In the genomic region with DNA sequence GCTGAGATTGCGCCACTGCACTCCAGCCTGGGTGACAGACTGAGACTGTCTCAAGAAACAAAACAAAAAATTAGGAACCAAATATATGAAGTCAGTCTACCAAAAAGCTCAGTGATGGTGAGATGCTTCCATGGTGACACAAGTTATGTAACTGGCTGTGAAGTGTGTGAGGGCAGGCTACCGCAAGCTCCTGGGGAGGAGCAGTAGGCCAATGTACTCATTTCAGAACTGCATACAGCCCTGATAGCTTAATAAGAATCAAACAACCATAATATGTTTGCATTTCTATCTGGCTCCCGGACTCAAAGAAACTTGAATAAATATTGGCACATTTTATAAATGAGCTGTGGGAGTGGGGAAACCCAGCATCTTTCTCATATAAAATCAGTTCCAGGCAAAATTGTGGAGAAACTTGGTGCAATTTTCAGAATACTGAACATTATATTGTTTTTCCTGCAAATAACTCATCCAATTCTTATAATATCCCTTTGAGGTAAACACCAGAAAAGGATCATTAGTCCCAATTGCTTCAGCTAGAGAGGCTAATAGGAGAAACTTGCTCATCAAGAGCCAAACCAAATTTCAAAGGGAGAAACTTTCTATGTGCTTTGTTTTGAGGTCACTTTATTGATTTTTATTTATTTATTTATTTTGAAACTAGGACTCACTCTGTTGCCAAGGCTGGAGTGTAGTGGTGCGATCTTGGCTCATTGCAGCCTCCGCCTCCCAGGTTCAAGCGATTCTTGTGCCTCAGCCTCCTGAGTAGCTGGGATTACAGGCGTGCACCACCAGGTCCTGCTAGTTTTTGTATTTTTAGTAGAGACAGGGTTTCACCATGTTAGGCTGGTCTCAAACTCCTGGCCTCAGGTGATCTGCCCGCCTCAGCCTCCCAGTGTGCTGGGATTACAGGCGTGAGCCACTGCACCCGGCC, we compare ENCODE assay signal across 22 cellular contexts.
"Had no signal": no experiment of that assay in that cellular context is flagged by ENCODE, and none has a peak within 500 bp of the region (broad histone marks: within the 10 kb centered on the region; RNA-seq: fewer than 3 reads in every experiment).

No MANE protein-coding gene starts in this region.

- H3K27ac Mint-ChIP-seq: dendritic cell treated with granulocyte-macrophage colony-stimulating factor and Interleukin-4, amounts not matched to agents 40 ng/mL and 50 ng/mL, for 4 days; effector memory CD8-positive, alpha-beta T cell; endodermal cell; mesothelial cell of epicardium; naive B cell had no signal

- H3K4me3 Mint-ChIP-seq: dendritic cell treated with granulocyte-macrophage colony-stimulating factor and Interleukin-4, amounts not matched to agents 40 ng/mL and 50 ng/mL, for 4 days; effector memory CD8-positive, alpha-beta T cell; endodermal cell; mesothelial cell of epicardium; naive B cell had no signal

- H3K27me3 Mint-ChIP-seq: dendritic cell treated with granulocyte-macrophage colony-stimulating factor and Interleukin-4, amounts not matched to agents 40 ng/mL and 50 ng/mL, for 4 days; effector memory CD8-positive, alpha-beta T cell had no signal

- H3K9me3 Mint-ChIP-seq: endodermal cell, mesothelial cell of epicardium had no signal

- DNase-seq: colonic mucosa; cortex of kidney; effector CD8-positive, alpha-beta T cell; effector memory CD8-positive, alpha-beta T cell; endodermal cell; erythroblast; esophagus squamous epithelium; foreskin fibroblast; foreskin melanocyte; gastrocnemius medialis; glutamatergic neuron; heart right ventricle; hippocampal formation; left cardiac atrium; left ventricle myocardium inferior; lower lobe of right lung; mesenchymal stem cell; mucosa of descending colon; naive B cell had no signal

- H3K4me1 Mint-ChIP-seq: mesothelial cell of epicardium, naive B cell had no signal

- H3K36me3 Mint-ChIP-seq: mesothelial cell of epicardium, naive B cell had no signal

- ATAC-seq: effector memory CD8-positive, alpha-beta T cell; esophagus mucosa; gastrocnemius medialis; heart right ventricle; left cardiac atrium; lower lobe of right lung; mucosa of descending colon had no signal
